ENCODE assay signal across 9 cellular contexts in genomic region chr6:122184260-122184934, GRCh38.
DNase-seq lines count a peak whose midpoint lies in the region; ATAC-seq and TF ChIP-seq lines count a peak whose summit lies in the region.
"Had no signal": no experiment of that assay in that cellular context is flagged by ENCODE, and none has a peak within 500 bp of the region (broad histone marks: within the 10 kb centered on the region; RNA-seq: fewer than 3 reads in every experiment).

No MANE protein-coding gene starts in this region.

- in situ Hi-C loops in transverse colon (cut with MboI; ENCODE audit: low pct_ligation_motif_present in 1 of 4, low pct_unique_long_range_greater_than_20kb in 1 of 4, low sequenced_read_pairs in 3 of 4) = no loop called here

- H2AFZ ChIP-seq in hepatocyte = no peak overlapping the region

- H3K79me2 ChIP-seq in hepatocyte = no peaks in the 10 kb centered on the region

- ATAC-seq in left lobe of liver = no peak

- H4K20me1 ChIP-seq in hepatocyte (ENCODE audit: insufficient read depth, poor library complexity, severe bottlenecking) = no peaks in the 10 kb centered on the region

- H3K36me3 ChIP-seq in adrenal gland (replicated peaks in 1 of 2) (no peaks in the 10 kb centered on the region), hepatocyte (replicated peaks; ENCODE audit: insufficient read depth, low read depth) (no peaks in the 10 kb centered on the region), transverse colon (no peaks in the 10 kb centered on the region)

- TF ChIP-seq CTCF in adrenal gland (IDR thresholded peaks at IDR 0.05) (peak; percentile 26 to 57 (median 44)), hepatocyte (IDR thresholded peaks at IDR 0.05; ENCODE audit: poor library complexity) (peak; percentile 62), transverse colon (IDR thresholded peaks at IDR 0.05) (peak in 3 of 5 experiments; percentile 8 to 24 (median 9))

- no peak for TF ChIP-seq EP300 in transverse colon (IDR thresholded peaks at IDR 0.05; ENCODE audit: low read depth)

- WGBS in adrenal gland, 4 donors = 21 to 26% (median 21%) methylated on average over 5 of the region's 5 CpGs
- 41% methylated on average over 5 of the region's 5 CpGs for WGBS in hepatocyte (ENCODE audit: low lambda C conversion rate, missing lambda C conversion rate)
- 38 to 40% methylated on average over 5 of the region's 5 CpGs for WGBS in transverse colon (ENCODE audit: low coverage in 1 of 2), 2 donors

- intact Hi-C loops in adrenal gland (cut with DNase I) = no loop called here
- intact Hi-C loops in transverse colon (cut with DNase I; ENCODE audit: low total_unique reads) = loop anchor here (10.0 kb wide), 1 partner anchor 770 kb away; no protein-coding TSS in a partner anchor

- H3K27me3 ChIP-seq in adrenal gland (no peaks in the 10 kb centered on the region), hepatocyte (no peaks in the 10 kb centered on the region), transverse colon (no peaks in the 10 kb centered on the region)

- H3K9me3 ChIP-seq in adrenal gland (replicated peaks in 1 of 3) = no peaks in the 10 kb centered on the region
- no peaks in the 10 kb centered on the region for H3K9me3 ChIP-seq in hepatocyte (ENCODE audit: low read depth)
- H3K9me3 ChIP-seq in transverse colon = no peaks in the 10 kb centered on the region

- H3K9me2 ChIP-seq in hepatocyte (replicated peaks; ENCODE audit: insufficient read depth) = no peaks in the 10 kb centered on the region

- no peaks in the 10 kb centered on the region for H3K4me1 ChIP-seq in adrenal gland (replicated peaks in 1 of 2)
- no peaks in the 10 kb centered on the region for H3K4me1 ChIP-seq in hepatocyte (ENCODE audit: insufficient read depth)
- H3K4me1 ChIP-seq in transverse colon = no peaks in the 10 kb centered on the region

- H3K4me3 ChIP-seq in adrenal gland (no peak overlapping the region), hepatocyte (no peak overlapping the region), transverse colon (no peak overlapping the region)

- H3K27ac ChIP-seq in adrenal gland (no peak overlapping the region), hepatocyte (peak overlapping the region; percentile 33), transverse colon (no peak overlapping the region)

- peak overlapping the region; percentile 53 for H3K4me2 ChIP-seq in hepatocyte

- DNase-seq in NCI-H1694 treated with DMSO at 0.1 percent for 48 hours (lab: John Stamatoyannopoulos, UW) = peak; percentile 1
- no peak for DNase-seq in NCI-H1694 (lab: John Stamatoyannopoulos, UW)
- no peak for DNase-seq in adrenal gland
- DNase-seq in hepatocyte (ENCODE audit: low spot score) = peak; percentile 41
- no peak for DNase-seq in transverse colon
- DNase-seq in left lobe of liver (ENCODE audit: low spot score) = no peak
- no peak for DNase-seq in KG1 (lab: John Stamatoyannopoulos, UW)
- DNase-seq in LoVo (ENCODE audit: low spot score) = no peak
- DNase-seq: CD4-positive, CD25-positive, alpha-beta regulatory T cell had no signal

- no peak for TF ChIP-seq POLR2A in adrenal gland (IDR thresholded peaks at IDR 0.05)
- TF ChIP-seq POLR2A in transverse colon (IDR thresholded peaks at IDR 0.05) = no peak

Comparison
In these comparisons a context has a peak if more than half of its experiments do, and no peak if none do; other contexts are left out.
1. DNase-seq: peak in NCI-H1694 treated with DMSO at 0.1 percent for 48 hours (single experiment) and hepatocyte (single experiment); none in NCI-H1694 (single experiment), adrenal gland (0 of 7), transverse colon (single experiment), left lobe of liver (single experiment), KG1 (single experiment) and LoVo (single experiment).
2. CTCF ChIP-seq: peak in every context shown above with its lines; median percentile 62 in hepatocyte; 44 in adrenal gland; 9 in transverse colon.